Comparison of ENCODE assay signal across 19 cellular contexts in the genomic region with DNA sequence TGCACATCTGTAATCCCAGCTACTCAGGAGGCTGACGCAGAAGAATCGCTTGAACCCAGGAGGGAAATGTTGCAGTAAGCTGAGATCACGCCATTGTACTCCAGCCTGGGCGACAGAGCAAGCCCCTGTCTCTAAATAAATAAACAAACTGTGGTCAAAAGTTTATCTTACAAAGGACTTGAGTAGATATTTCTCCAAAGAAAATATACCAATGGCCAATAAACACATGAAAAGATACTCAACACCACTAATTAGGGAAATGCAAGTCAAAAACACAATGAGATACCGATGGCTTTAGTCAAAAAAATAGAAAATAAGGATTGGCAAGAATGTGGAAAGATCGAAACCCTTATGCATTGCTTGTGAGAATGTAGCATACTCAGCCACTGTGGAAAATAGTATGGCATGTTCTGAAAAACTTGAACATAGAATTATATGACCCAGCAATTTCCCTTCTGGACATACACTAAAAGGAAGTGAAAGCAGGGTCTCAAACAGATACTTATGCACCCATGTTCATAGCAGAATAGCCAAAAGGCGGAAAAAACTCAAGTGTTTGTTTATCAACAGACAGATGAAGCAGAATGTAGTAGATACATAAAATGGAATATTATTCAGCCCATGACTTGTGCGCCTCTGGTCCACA. TPM values are rescaled to one million over a fixed set of nuclear protein-coding genes. Genes with fewer than 3 reads are reported as not detected.
DNase-seq lines count a peak whose midpoint lies in the region; ATAC-seq and TF ChIP-seq lines count a peak whose summit lies in the region.
"Had no signal": no experiment of that assay in that cellular context is flagged by ENCODE, and none has a peak within 500 bp of the region (broad histone marks: within the 10 kb centered on the region; RNA-seq: fewer than 3 reads in every experiment).

No MANE protein-coding gene starts in this region.

- H3K27ac ChIP-seq in KMS-11 = no peak overlapping the region
- no peak overlapping the region for H3K27ac ChIP-seq in OCI-LY3 (ENCODE audit: low read length)
- H3K27ac ChIP-seq: neural progenitor cell, prostate gland had no signal

- H3K4me3 ChIP-seq in GM06990 (replicated peaks; ENCODE audit: low read depth, low read length) (peak overlapping the region; percentile 70), KMS-11 (IDR thresholded peaks at IDR 0.05; ENCODE audit: insufficient read depth, low read depth, low read length) (no peak overlapping the region), OCI-LY3 (ENCODE audit: low read length) (peak overlapping the region; percentile 81)
- H3K4me3 ChIP-seq: body of pancreas, neural progenitor cell, prostate gland, tibial nerve had no signal

- H3K27me3 ChIP-seq in GM06990 (replicated peaks; ENCODE audit: control insufficient read depth, insufficient read depth, low read length) (no peaks in the 10 kb centered on the region), KMS-11 (ENCODE audit: insufficient read depth, low read depth) (no peaks in the 10 kb centered on the region), OCI-LY3 (ENCODE audit: low read depth, low read length) (no peaks in the 10 kb centered on the region)
- H3K27me3 ChIP-seq: body of pancreas, tibial nerve had no signal

- H3K9me3 Mint-ChIP-seq in nephron = no peaks in the 10 kb centered on the region
- H3K9me3 Mint-ChIP-seq: activated CD4-positive, alpha-beta T cell treated with anti-CD3 and anti-CD28 coated beads, Interleukin-2, amount 10 ng/mL, durations not matched to agents 24 days and 14 days; activated T-helper 2 cell treated with anti-CD3 and anti-CD28 coated beads, Interferon-gamma antibody, Interleukin-2, Interleukin-4, amounts not matched to agents 10 μg/mL and 5 μg/mL and 100 μg/mL, durations not matched to agents 14 hours and 24 hours and 36 hours; endodermal cell; neural progenitor cell; stimulated activated naive CD8-positive, alpha-beta T cell treated with anti-CD3 and anti-CD28 coated beads, Interleukin-15, Interleukin-2, amounts not matched to agents 100 ng/mL and 50 ng/mL, for 24 hours had no signal

- H3K4me1 Mint-ChIP-seq in nephron = peaks cover 31% of the 10 kb centered on the region

- H3K36me3 Mint-ChIP-seq in nephron (ENCODE audit: low read depth) = no peaks in the 10 kb centered on the region
- H3K36me3 Mint-ChIP-seq: neural progenitor cell had no signal

- peaks cover 12% of the 10 kb centered on the region for H3K27me3 Mint-ChIP-seq in nephron (ENCODE audit: low read depth)
- H3K27me3 Mint-ChIP-seq: stimulated activated naive CD8-positive, alpha-beta T cell treated with anti-CD3 and anti-CD28 coated beads, Interleukin-15, Interleukin-2, amounts not matched to agents 100 ng/mL and 50 ng/mL, for 24 hours had no signal

- peak overlapping the region; percentile 17 to 25 (median 21) for H3K4me3 Mint-ChIP-seq in nephron

- H3K79me2 ChIP-seq in KMS-11 (ENCODE audit: insufficient read depth, low read depth) = peaks cover 31% of the 10 kb centered on the region
- peaks cover 40% of the 10 kb centered on the region for H3K79me2 ChIP-seq in OCI-LY3 (ENCODE audit: low read length)

- H4K20me1 ChIP-seq in KMS-11 (ENCODE audit: insufficient read depth) (no peaks in the 10 kb centered on the region), OCI-LY3 (ENCODE audit: insufficient read depth, low read length) (no peaks in the 10 kb centered on the region)

- TF ChIP-seq CTCF in GM06990 (IDR thresholded peaks at IDR 0.05; ENCODE audit: insufficient read depth, low read length, poor library complexity, severe bottlenecking) = no peak
- TF ChIP-seq CTCF in KMS-11 (conservative IDR thresholded peaks at IDR 0.05; ENCODE audit: low read depth, low read length) = no peak
- no peak for TF ChIP-seq CTCF in OCI-LY3 (IDR thresholded peaks at IDR 0.05; ENCODE audit: low read depth, low read length)
- no peak for TF ChIP-seq CTCF in nephron (IDR thresholded peaks at IDR 0.05; ENCODE audit: unreplicated experiment in 3 of 3)

- ATAC-seq in left cardiac atrium (no peak), HG03342 (IDR thresholded peaks at IDR 0.05; ENCODE audit: unreplicated experiment) (no peak)
- ATAC-seq: body of pancreas had no signal

- peak overlapping the region; percentile 97; the same call in 1 of the 2 replicates for H3K4me2 ChIP-seq in KMS-11
- H3K4me2 ChIP-seq in OCI-LY3 (ENCODE audit: low read length) = peak overlapping the region; percentile 84
- H3K4me2 ChIP-seq: neural progenitor cell had no signal

- DNase-seq in GM06990 (ENCODE audit: extremely low read depth, insufficient read length) = no peak
- no peak for DNase-seq in left cardiac atrium
- DNase-seq in iPS-NIHi11 (ENCODE audit: low spot score) = no peak
- DNase-seq: activated CD4-positive, alpha-beta T cell treated with anti-CD3 and anti-CD28 coated beads, Interleukin-2, amount 10 ng/mL, durations not matched to agents 24 days and 14 days; body of pancreas; endodermal cell; midbrain; NCI-H187; NCI-H2227 treated with DMSO at 0.1 percent for 48 hours; stimulated activated CD4-positive, alpha-beta T cell treated with anti-CD3 and anti-CD28 coated beads, Interleukin-2, amount 100 ng/mL, for 24 hours had no signal

- H3K36me3 ChIP-seq in GM06990 (ENCODE audit: control insufficient read depth, insufficient read depth, low read length) (no peaks in the 10 kb centered on the region), KMS-11 (ENCODE audit: insufficient read depth) (no peaks in the 10 kb centered on the region), OCI-LY3 (replicated peaks; ENCODE audit: low read depth, low read length) (no peaks in the 10 kb centered on the region)
- H3K36me3 ChIP-seq: neural progenitor cell, prostate gland, tibial nerve had no signal

- H3K9ac ChIP-seq in KMS-11 = no peak overlapping the region
- H3K9ac ChIP-seq in OCI-LY3 (ENCODE audit: low read length) = no peak overlapping the region
- H3K9ac ChIP-seq: neural progenitor cell had no signal

- no peak overlapping the region for H2AFZ ChIP-seq in KMS-11 (ENCODE audit: low read depth)
- no peak overlapping the region for H2AFZ ChIP-seq in OCI-LY3 (ENCODE audit: low read depth, low read length)
- H2AFZ ChIP-seq: neural progenitor cell had no signal

- H3K4me1 ChIP-seq in KMS-11 (ENCODE audit: low read depth, poor library complexity, severe bottlenecking) (peaks cover 42% of the 10 kb centered on the region), OCI-LY3 (ENCODE audit: low read length) (peaks cover 22% of the 10 kb centered on the region)

- intact Hi-C loops in left cardiac atrium (cut with DNase I) = loop anchor here in 1 of 2 donors (10.0 kb wide), 1 partner anchor 189 kb away; the partner anchor contains the start of genes ANKRD37 and LRP2BP

- H3K9me3 ChIP-seq in OCI-LY3 (ENCODE audit: insufficient read depth, low read length) = no peaks in the 10 kb centered on the region
- H3K9me3 ChIP-seq: body of pancreas, prostate gland, tibial nerve had no signal

- H3K27ac Mint-ChIP-seq in nephron = no peak overlapping the region
- H3K27ac Mint-ChIP-seq: activated CD4-positive, alpha-beta T cell treated with anti-CD3 and anti-CD28 coated beads, Interleukin-2, amount 10 ng/mL, durations not matched to agents 24 days and 14 days; activated T-helper 2 cell treated with anti-CD3 and anti-CD28 coated beads, Interferon-gamma antibody, Interleukin-2, Interleukin-4, amounts not matched to agents 10 μg/mL and 5 μg/mL and 100 μg/mL, durations not matched to agents 14 hours and 24 hours and 36 hours; endodermal cell; neural progenitor cell had no signal

RNA-seq across cellular contexts. Expression of gene CFAP97, which starts 2.0 kb away (rescaled TPM):
- 10 to 100 TPM; 16.8 to 25.9 TPM for total RNA-seq in left cardiac atrium

RNA-seq across cellular contexts. Expression of gene SNX25, which starts 3.6 kb away (rescaled TPM):
- 10 to 100 TPM; 15.4 to 16.6 TPM for total RNA-seq in left cardiac atrium
